Comparison of ENCODE assay signal across 10 cellular contexts in the genomic region with DNA sequence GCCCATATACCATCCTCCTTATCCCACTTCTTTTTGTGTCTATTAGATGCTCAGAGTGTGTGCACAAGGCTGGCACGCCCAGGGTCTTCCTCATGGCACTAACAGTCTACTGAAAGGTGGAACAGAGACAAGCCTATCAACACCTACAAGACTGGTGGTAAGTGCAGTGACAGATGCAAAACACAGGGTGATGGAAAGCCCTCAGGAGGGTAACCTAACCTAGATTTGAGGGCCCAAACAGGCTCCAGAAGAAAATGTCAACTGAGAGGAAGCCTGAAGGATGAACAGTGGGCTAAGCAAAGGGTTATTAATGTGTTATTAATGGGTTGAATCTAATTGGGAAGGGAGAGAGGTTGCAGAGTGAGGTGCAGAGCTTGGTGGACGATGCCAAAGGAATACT. TPM values are rescaled to one million over a fixed set of nuclear protein-coding genes. Genes with fewer than 3 reads are reported as not detected.
DNase-seq lines count a peak whose midpoint lies in the region; ATAC-seq and TF ChIP-seq lines count a peak whose summit lies in the region.
"Had no signal": no experiment of that assay in that cellular context is flagged by ENCODE, and none has a peak within 500 bp of the region (broad histone marks: within the 10 kb centered on the region; RNA-seq: fewer than 3 reads in every experiment).

No MANE protein-coding gene starts in this region.

- peaks cover 72% of the 10 kb centered on the region for H3K4me1 Mint-ChIP-seq in activated CD8-positive, alpha-beta T cell treated with anti-CD3 and anti-CD28 coated beads, Interleukin-2, amount 10 ng/mL, durations not matched to agents 7 days and 5 days (ENCODE audit: low read depth)
- H3K4me1 Mint-ChIP-seq in glutamatergic neuron (ENCODE audit: low read depth, unreplicated experiment) (peaks cover 3% of the 10 kb centered on the region), H9 (peaks cover 28 to 29% of the 10 kb centered on the region in 2 experiments)
- H3K4me1 Mint-ChIP-seq in stimulated activated naive CD8-positive, alpha-beta T cell treated with anti-CD3 and anti-CD28 coated beads, Interleukin-15, amount 100 ng/mL, for 72 hours: peaks cover 51% of the 10 kb centered on the region

- H3K27ac Mint-ChIP-seq in activated CD8-positive, alpha-beta T cell treated with anti-CD3 and anti-CD28 coated beads, Interleukin-2, amount 10 ng/mL, durations not matched to agents 7 days and 5 days: peak overlapping the region; percentile 65
- H3K27ac Mint-ChIP-seq in glutamatergic neuron (ENCODE audit: unreplicated experiment) (no peak overlapping the region), H9 (no peak overlapping the region)
- peak overlapping the region in 1 of 2 donors; percentile 0 for H3K27ac Mint-ChIP-seq in stimulated activated naive CD8-positive, alpha-beta T cell treated with anti-CD3 and anti-CD28 coated beads, Interleukin-15, amount 100 ng/mL, for 72 hours

- no peak overlapping the region for H2BK15ac ChIP-seq in H9 (ENCODE audit: low read depth, low read length)

- no peak for DNase-seq in SK-N-SH
- no peak for DNase-seq in activated CD8-positive, alpha-beta T cell treated with anti-CD3 and anti-CD28 coated beads, Interleukin-2, amount 10 ng/mL, durations not matched to agents 7 days and 5 days
- DNase-seq in glutamatergic neuron: no peak
- DNase-seq in stimulated activated naive CD8-positive, alpha-beta T cell treated with anti-CD3 and anti-CD28 coated beads, Interleukin-15, amount 100 ng/mL, for 72 hours: no peak
- DNase-seq in H9: no peak
- DNase-seq in NCI-H345 (lab: John Stamatoyannopoulos, UW): no peak
- no peak for DNase-seq in OCI-M1 (lab: John Stamatoyannopoulos, UW)
- DNase-seq: NCI-H1436 treated with DMSO at 0.1 percent for 48 hours had no signal

- H4K20me1 ChIP-seq in SK-N-SH (ENCODE audit: insufficient read depth): no peaks in the 10 kb centered on the region
- H4K20me1 ChIP-seq in H9 (ENCODE audit: control insufficient read depth, insufficient read depth, insufficient read length): no peaks in the 10 kb centered on the region

- peaks cover 18% of the 10 kb centered on the region for H3K23me2 ChIP-seq in H9 (ENCODE audit: insufficient read length, low read depth, low read length, poor library complexity, severe bottlenecking)

- H3K27me3 ChIP-seq in SK-N-SH (ENCODE audit: insufficient read depth): no peaks in the 10 kb centered on the region
- no peaks in the 10 kb centered on the region; the same call in 1 of the 2 replicates for H3K27me3 ChIP-seq in H9 (ENCODE audit: insufficient read depth, low read length)

- H3T11ph ChIP-seq in H9 (ENCODE audit: low read length): no peak overlapping the region

- H3K9me3 Mint-ChIP-seq in activated CD8-positive, alpha-beta T cell treated with anti-CD3 and anti-CD28 coated beads, Interleukin-2, amount 10 ng/mL, durations not matched to agents 7 days and 5 days (ENCODE audit: insufficient read depth): peaks cover 15% of the 10 kb centered on the region
- H3K9me3 Mint-ChIP-seq in glutamatergic neuron (ENCODE audit: unreplicated experiment) (no peaks in the 10 kb centered on the region), H9 (0 out of 5 replicates have a peak, but pooled peaks cover 0 to 2% of the 10 kb centered on the region in 2 experiments)
- peaks cover 5 to 15% of the 10 kb centered on the region in 2 donors for H3K9me3 Mint-ChIP-seq in stimulated activated naive CD8-positive, alpha-beta T cell treated with anti-CD3 and anti-CD28 coated beads, Interleukin-15, amount 100 ng/mL, for 72 hours

- H2BK5ac ChIP-seq in H9 (ENCODE audit: insufficient read length, low read length): no peak overlapping the region

- TF ChIP-seq CTCF in SK-N-SH (IDR thresholded peaks at IDR 0.05) (no peak), glutamatergic neuron (IDR thresholded peaks at IDR 0.05; ENCODE audit: partially characterized antibody, unreplicated experiment) (no peak), H9 (conservative IDR thresholded peaks at IDR 0.05) (no peak)

- H3K9ac ChIP-seq in SK-N-SH: no peak overlapping the region
- no peak overlapping the region for H3K9ac ChIP-seq in H9 (ENCODE audit: extremely low read depth, insufficient read length, low read length)

- no peak for ATAC-seq in SK-N-SH treated with all-trans-retinoic acid at 6 μM for 48 hours
- no peak for ATAC-seq in activated CD8-positive, alpha-beta T cell treated with anti-CD3 and anti-CD28 coated beads, Interleukin-2, amount 10 ng/mL, durations not matched to agents 7 days and 5 days
- no peak for ATAC-seq in stimulated activated naive CD8-positive, alpha-beta T cell treated with anti-CD3 and anti-CD28 coated beads, Interleukin-15, amount 100 ng/mL, for 72 hours

- no peak overlapping the region for H2AFZ ChIP-seq in SK-N-SH (ENCODE audit: low read depth)
- no peak overlapping the region for H2AFZ ChIP-seq in H9 (ENCODE audit: low read length)

- no peak overlapping the region for H3K18ac ChIP-seq in H9 (ENCODE audit: insufficient read length, low read depth, low read length)

- H3K4me1 ChIP-seq in SK-N-SH (ENCODE audit: control insufficient read depth in 1 of 2, insufficient read depth in 2 of 2, low read depth in 1 of 2, low read length in 1 of 2): peaks cover 8 to 32% of the 10 kb centered on the region in 2 experiments; a peak in 3 of 4 replicates
- no peaks in the 10 kb centered on the region for H3K4me1 ChIP-seq in H9 (ENCODE audit: insufficient read depth, low read length)

- H2AK5ac ChIP-seq in H9 (ENCODE audit: insufficient read length, low read length): no peak overlapping the region

- POLR2A ChIA-PET in SK-N-SH (lab: Yijun Ruan, JAX): no interaction called here
- POLR2A ChIA-PET in activated CD8-positive, alpha-beta T cell treated with anti-CD3 and anti-CD28 coated beads, Interleukin-2, amount 10 ng/mL, durations not matched to agents 7 days and 5 days (lab: Charles Lee): interaction anchor here (0.6 to 4.1 kb wide), 10 partner anchors 10 to 262 kb away, joined by 3 to 35 read pairs (median 8); partner anchors contain the start of genes LIPA and STAMBPL1

- H3K56ac ChIP-seq in H9 (ENCODE audit: insufficient read length, low read depth, low read length): no peak overlapping the region

- no peak overlapping the region for H4K8ac ChIP-seq in H9 (replicated peaks; ENCODE audit: insufficient read length, low read depth, low read length)

- no peak for TF ChIP-seq RAD21 in SK-N-SH (IDR thresholded peaks at IDR 0.05; ENCODE audit: low read length)

- CTCF ChIA-PET in SK-N-SH (lab: Yijun Ruan, JAX): interaction anchor here (2.0 to 13.7 kb wide), 6 partner anchors 40 to 229 kb away, joined by 4 to 314 read pairs (median 25); no protein-coding TSS in a partner anchor
- CTCF ChIA-PET in activated CD8-positive, alpha-beta T cell treated with anti-CD3 and anti-CD28 coated beads, Interleukin-2, amount 10 ng/mL, durations not matched to agents 7 days and 5 days (lab: Charles Lee): interaction anchor here (0.9 to 9.0 kb wide), 10 partner anchors 9 to 225 kb away, joined by 3 to 98 read pairs (median 6); no protein-coding TSS in a partner anchor

- no peak for TF ChIP-seq EP300 in SK-N-SH (IDR thresholded peaks at IDR 0.05; ENCODE audit: borderline replicate concordance in 1 of 2, low read depth in 1 of 2, low read length in 1 of 2)

- H2BK12ac ChIP-seq in H9 (ENCODE audit: insufficient read length, low read depth, low read length): no peak overlapping the region

- H3K4me3 Mint-ChIP-seq in activated CD8-positive, alpha-beta T cell treated with anti-CD3 and anti-CD28 coated beads, Interleukin-2, amount 10 ng/mL, durations not matched to agents 7 days and 5 days: peak overlapping the region; percentile 95
- H3K4me3 Mint-ChIP-seq in glutamatergic neuron (ENCODE audit: unreplicated experiment): peak overlapping the region; percentile 92
- H3K4me3 Mint-ChIP-seq in stimulated activated naive CD8-positive, alpha-beta T cell treated with anti-CD3 and anti-CD28 coated beads, Interleukin-15, amount 100 ng/mL, for 72 hours: peak overlapping the region; percentile 27 to 98
- H3K4me3 Mint-ChIP-seq in H9: peak overlapping the region in 1 of 2 experiments; percentile 50; a peak in 1 of 5 replicates

- H3K27me3 Mint-ChIP-seq in activated CD8-positive, alpha-beta T cell treated with anti-CD3 and anti-CD28 coated beads, Interleukin-2, amount 10 ng/mL, durations not matched to agents 7 days and 5 days (ENCODE audit: low read depth): no peaks in the 10 kb centered on the region
- H3K27me3 Mint-ChIP-seq in glutamatergic neuron (ENCODE audit: unreplicated experiment) (peaks cover 10% of the 10 kb centered on the region), H9 (ENCODE audit: low read depth) (peaks cover 42% of the 10 kb centered on the region)
- H3K27me3 Mint-ChIP-seq in stimulated activated naive CD8-positive, alpha-beta T cell treated with anti-CD3 and anti-CD28 coated beads, Interleukin-15, amount 100 ng/mL, for 72 hours: no peaks in the 10 kb centered on the region

- H3K14ac ChIP-seq in H9 (ENCODE audit: insufficient read depth, low read length): no peak overlapping the region

- H3K79me1 ChIP-seq in H9 (ENCODE audit: insufficient read depth, low read depth, low read length, poor library complexity, severe bottlenecking): no peaks in the 10 kb centered on the region

- H3K79me2 ChIP-seq in SK-N-SH (ENCODE audit: insufficient read depth) (peaks cover 31% of the 10 kb centered on the region), H9 (ENCODE audit: insufficient read depth, low read length) (no peaks in the 10 kb centered on the region)

- H3K4me2 ChIP-seq in SK-N-SH (peak overlapping the region; percentile 91), H9 (ENCODE audit: insufficient read depth, insufficient read length, low read length) (no peak overlapping the region)

- no peak overlapping the region for H4K5ac ChIP-seq in H9 (ENCODE audit: insufficient read length, low read depth, low read length)

- H3F3A ChIP-seq in SK-N-SH (replicated peaks; ENCODE audit: insufficient read depth): peaks cover 15% of the 10 kb centered on the region

- 89% methylated on average over 2 of the region's 2 CpGs for WGBS in SK-N-SH (ENCODE audit: low lambda C conversion rate)
- WGBS in H9 (ENCODE audit: extremely low coverage, insufficient read length, low lambda C conversion rate): no CpG with 5 or more reads among the region's 2 CpGs

- H3K36me3 ChIP-seq in SK-N-SH (replicated peaks in 1 of 2; ENCODE audit: control insufficient read depth in 1 of 2, insufficient read depth in 2 of 2, low read length in 1 of 2): no peaks in the 10 kb centered on the region

- H3K9me2 ChIP-seq in SK-N-SH: no peaks in the 10 kb centered on the region

- H3K36me3 Mint-ChIP-seq in activated CD8-positive, alpha-beta T cell treated with anti-CD3 and anti-CD28 coated beads, Interleukin-2, amount 10 ng/mL, durations not matched to agents 7 days and 5 days (ENCODE audit: low read depth): peaks cover 47% of the 10 kb centered on the region
- H3K36me3 Mint-ChIP-seq in glutamatergic neuron (ENCODE audit: unreplicated experiment): peaks cover 8% of the 10 kb centered on the region
- no peaks in the 10 kb centered on the region; a peak in 1 of 7 replicates for H3K36me3 Mint-ChIP-seq in H9 (ENCODE audit: insufficient read depth in 1 of 3, low read depth in 3 of 3)

- no peak overlapping the region for H2BK120ac ChIP-seq in H9 (ENCODE audit: low read depth, low read length, poor library complexity, severe bottlenecking)

- no peak overlapping the region for H2BK20ac ChIP-seq in H9 (ENCODE audit: low read depth, low read length, poor library complexity, severe bottlenecking)

- H3K27ac ChIP-seq in SK-N-SH (ENCODE audit: low read depth in 2 of 2, low read length in 1 of 2): peak overlapping the region in 1 of 2 experiments; percentile 34; a peak in 1 of 4 replicates
- H3K27ac ChIP-seq in H9 (ENCODE audit: insufficient read length, low read depth, low read length): no peak overlapping the region
- H3K27ac ChIP-seq: 22Rv1 had no signal

- H3K23ac ChIP-seq in H9 (ENCODE audit: insufficient read length, low read depth, low read length): no peak overlapping the region

- H4K91ac ChIP-seq in H9 (ENCODE audit: insufficient read length, low read depth, low read length): no peak overlapping the region

- H3K4ac ChIP-seq in H9 (ENCODE audit: low read depth, low read length): no peak overlapping the region

- H3K9me3 ChIP-seq in SK-N-SH (no peaks in the 10 kb centered on the region), H9 (ENCODE audit: control insufficient read depth, low read depth, low read length) (no peaks in the 10 kb centered on the region)

- peak overlapping the region; percentile 77 to 89; a peak in 2 of 4 replicates for H3K4me3 ChIP-seq in SK-N-SH (ENCODE audit: low read depth in 2 of 2, low read length in 1 of 2)

RNA-seq across cellular contexts. Expression of gene FAS, which starts 1.2 kb away (rescaled TPM):
- 31.5 and 44.2 TPM in 2 replicates for polyA plus RNA-seq in SK-N-SH (2012; rRNA removed)
- polyA plus RNA-seq in SK-N-SH (2012; cell fraction: cytosol; rRNA removed): 37.8 and 39.8 TPM in 2 replicates
- polyA plus RNA-seq in SK-N-SH (2012; cell fraction: nucleus; rRNA removed): 24.3 and 50.5 TPM in 2 replicates
- total RNA-seq in activated CD8-positive, alpha-beta T cell treated with anti-CD3 and anti-CD28 coated beads, Interleukin-2, amount 10 ng/mL, durations not matched to agents 7 days and 5 days: 10 to 100 TPM; 58.5 to 62.6 TPM
- total RNA-seq in glutamatergic neuron (ENCODE audit: unreplicated experiment): 0.69 TPM
- 3.0 and 3.1 TPM in 2 replicates for total RNA-seq in H9 (2021)

RNA-seq across cellular contexts. Expression of gene ACTA2, which starts 36.9 kb away (rescaled TPM):
- 119 and 130 TPM in 2 replicates for polyA plus RNA-seq in SK-N-SH (2012; rRNA removed)
- 128 and 149 TPM in 2 replicates for polyA plus RNA-seq in SK-N-SH (2012; cell fraction: cytosol; rRNA removed)
- polyA plus RNA-seq in SK-N-SH (2012; cell fraction: nucleus; rRNA removed): 146 and 161 TPM in 2 replicates
- total RNA-seq in activated CD8-positive, alpha-beta T cell treated with anti-CD3 and anti-CD28 coated beads, Interleukin-2, amount 10 ng/mL, durations not matched to agents 7 days and 5 days: 10 to 100 TPM; 12.9 to 15.0 TPM
- total RNA-seq in glutamatergic neuron (ENCODE audit: unreplicated experiment): 4.3 TPM
- total RNA-seq in H9 (2021): 2.3 and 2.4 TPM in 2 replicates

Comparison
In these comparisons a context has a peak if more than half of its experiments do, and no peak if none do; other contexts are left out.
1. RNA of gene FAS, which starts 1.2 kb away (total RNA-seq): 58.5 to 62.6 TPM in activated CD8-positive, alpha-beta T cell treated with anti-CD3 and anti-CD28 coated beads, Interleukin-2, amount 10 ng/mL, durations not matched to agents 7 days and 5 days; 3.0 to 3.1 TPM in H9 and 0.69 TPM in glutamatergic neuron (single experiment); every median in the first group is over 10 times any median in the second.